8 cellular contexts compared by ENCODE assay signal in genomic region chr18:12883003-12883683, GRCh38. TPM values are rescaled to one million over a fixed set of nuclear protein-coding genes. Genes with fewer than 3 reads are reported as not detected.
DNase-seq lines count a peak whose midpoint lies in the region; ATAC-seq and TF ChIP-seq lines count a peak whose summit lies in the region.

No MANE protein-coding gene starts in this region.

- H2BK15ac ChIP-seq in neuronal stem cell (ENCODE audit: low read length): no peak overlapping the region

- H3K18ac ChIP-seq in neuronal stem cell (ENCODE audit: low read length): peak overlapping the region; percentile 97

- no peak overlapping the region for H4K8ac ChIP-seq in neuronal stem cell (ENCODE audit: low read depth, low read length)

- no peak overlapping the region for H4K91ac ChIP-seq in neuronal stem cell (ENCODE audit: low read depth, low read length, poor library complexity)

- peak overlapping the region; percentile 79 for H3K4me2 ChIP-seq in neuronal stem cell (ENCODE audit: insufficient read depth, low read length, poor library complexity, severe bottlenecking)

- peak; percentile 12 for ATAC-seq in GM18868 (IDR thresholded peaks at IDR 0.05; ENCODE audit: unreplicated experiment)
- peak; percentile 20 for ATAC-seq in HG03354 (IDR thresholded peaks at IDR 0.05; ENCODE audit: poor library complexity, severe bottlenecking, unreplicated experiment)
- ATAC-seq in GM18858 (IDR thresholded peaks at IDR 0.05; ENCODE audit: unreplicated experiment): no peak

- peak overlapping the region; percentile 91 for H2BK5ac ChIP-seq in neuronal stem cell (ENCODE audit: low read length)

- DNase-seq in activated CD4-positive, alpha-beta T cell treated with anti-CD3 and anti-CD28 coated beads, Interleukin-2, amount 50 U/mL, for 1 hour: peak; percentile 17
- DNase-seq in fibroblast of mammary gland (ENCODE audit: low read depth) (no peak), neuronal stem cell (ENCODE audit: low spot score) (no peak), cortex of kidney (lab: John Stamatoyannopoulos, UW) (no peak)

- no peaks in the 10 kb centered on the region for H3K27me3 ChIP-seq in neuronal stem cell (ENCODE audit: control insufficient read depth in 3 of 3, insufficient read depth in 3 of 3, low read depth in 1 of 3, low read length in 3 of 3)

- TF ChIP-seq CTCF in 22Rv1 (IDR thresholded peaks at IDR 0.05) (no peak), fibroblast of mammary gland (conservative IDR thresholded peaks at IDR 0.05; ENCODE audit: control insufficient read depth, insufficient read depth, low read depth, low read length) (no peak)

- no peaks in the 10 kb centered on the region for H3K36me3 ChIP-seq in neuronal stem cell (replicated peaks in 1 of 2; ENCODE audit: control insufficient read depth in 2 of 2, insufficient read depth in 2 of 2, low read length in 2 of 2)

- H2BK12ac ChIP-seq in neuronal stem cell (ENCODE audit: low read length): no peak overlapping the region

- H3K9me3 ChIP-seq in neuronal stem cell (replicated peaks in 1 of 2; ENCODE audit: control insufficient read depth in 2 of 2, insufficient read depth in 1 of 2, low read depth in 1 of 2, low read length in 2 of 2): no peaks in the 10 kb centered on the region

- H2AFZ ChIP-seq in neuronal stem cell (ENCODE audit: low read length): peak overlapping the region; percentile 98

- H3K27ac ChIP-seq in 22Rv1: peak overlapping the region; percentile 93
- peak overlapping the region; percentile 97 for H3K27ac ChIP-seq in neuronal stem cell (replicated peaks; ENCODE audit: low read length)

- H3K4me1 ChIP-seq in neuronal stem cell (ENCODE audit: control insufficient read depth in 2 of 2, insufficient read depth in 1 of 2, low read depth in 1 of 2, low read length in 2 of 2): peaks cover 8 to 12% of the 10 kb centered on the region in 2 donors

- H2BK120ac ChIP-seq in neuronal stem cell (ENCODE audit: low read depth, low read length): peak overlapping the region; percentile 38

- H3K4me3 ChIP-seq in fibroblast of mammary gland (ENCODE audit: control insufficient read depth, low read depth, low read length): peak overlapping the region; percentile 68
- peak overlapping the region; percentile 89 to 94 for H3K4me3 ChIP-seq in neuronal stem cell (ENCODE audit: low read length in 2 of 2)

- peak overlapping the region; percentile 95 for H3K9ac ChIP-seq in neuronal stem cell (ENCODE audit: low read depth, low read length, poor library complexity)

- WGBS in neuronal stem cell (ENCODE audit: extremely low coverage in 2 of 2, insufficient read length in 2 of 2, insufficient replicate concordance in 1 of 2), 2 donors: no CpG with 5 or more reads among the region's 53 CpGs

- H2AK5ac ChIP-seq in neuronal stem cell (ENCODE audit: low read depth, low read length): peak overlapping the region; percentile 74

- no peak overlapping the region for H3K23ac ChIP-seq in neuronal stem cell (ENCODE audit: low read depth, low read length, poor library complexity)

- H3K79me1 ChIP-seq in neuronal stem cell (ENCODE audit: low read depth, low read length): peaks cover 6% of the 10 kb centered on the region

- H3K4ac ChIP-seq in neuronal stem cell (ENCODE audit: low read length): peak overlapping the region; percentile 80

- peak overlapping the region; percentile 92 for H3K14ac ChIP-seq in neuronal stem cell (ENCODE audit: low read length)

RNA-seq across cellular contexts. Expression of gene PTPN2, which starts 0.9 kb away (rescaled TPM):
- 32.5 TPM for polyA plus RNA-seq in neuronal stem cell (2013, experiment 1 of 2)
- polyA plus RNA-seq in neuronal stem cell (2013, experiment 2 of 2): 32.5 TPM
